ENCODE assay signal across 9 cellular contexts in the genomic region with DNA sequence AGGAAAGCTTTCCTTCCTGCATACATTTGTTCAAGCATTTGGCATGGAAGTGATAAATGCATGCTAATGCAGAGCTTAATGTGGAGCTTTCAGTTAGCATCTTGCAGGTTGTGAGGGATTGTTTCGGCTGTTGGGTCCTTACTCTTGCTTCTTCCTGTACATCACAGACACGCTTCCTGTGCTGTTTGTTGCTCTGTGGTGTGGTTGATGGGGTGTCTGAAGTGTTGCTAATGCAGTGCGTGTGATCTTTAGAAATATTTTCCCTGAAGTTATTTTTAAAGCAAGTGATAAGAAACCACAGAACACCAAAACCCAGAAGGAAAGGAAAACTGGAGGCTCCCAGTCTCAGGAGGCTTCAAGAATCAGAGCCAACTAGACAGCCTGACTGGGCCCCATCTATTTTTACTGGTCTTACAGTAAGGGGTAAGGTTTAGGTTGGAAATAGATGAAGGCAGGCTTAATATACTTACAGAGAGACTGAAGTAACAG.
DNase-seq lines count a peak whose midpoint lies in the region; ATAC-seq and TF ChIP-seq lines count a peak whose summit lies in the region.
"Had no signal": no experiment of that assay in that cellular context is flagged by ENCODE, and none has a peak within 500 bp of the region (broad histone marks: within the 10 kb centered on the region; RNA-seq: fewer than 3 reads in every experiment).

No MANE protein-coding gene starts in this region.

- POLR2A ChIA-PET in A673 (lab: Charles Lee; ENCODE audit: low non-redundant PET) = no interaction called here

- intact Hi-C loops in A673 (cut with micrococcal nuclease; ENCODE audit: unreplicated experiment) (loop anchor here (5.0 kb wide), 1 partner anchor 35 kb away; no protein-coding TSS in a partner anchor), lower lobe of right lung (cut with DNase I) (no loop called here), vagina (cut with DNase I) (no loop called here)

- DNase-seq in A673 (ENCODE audit: low spot score) (no peak), lower lobe of right lung (no peak), HUDEP-2 (lab: John Stamatoyannopoulos, UW; ENCODE audit: unreplicated experiment in 76 of 76) (no peak), EL (no peak), vagina (ENCODE audit: extremely low spot score in 2 of 2) (no peak)
- DNase-seq in activated gamma-delta T cell treated with anti-CD3 and anti-CD28 coated beads, Interleukin-2, amount 50 U/mL, for 16 hours (ENCODE audit: low read depth) = peak; percentile 41
- no peak for DNase-seq in activated effector memory CD4-positive, alpha-beta T cell treated with Interleukin-2 at 50 U/mL for 16 hours
- DNase-seq: GM23248 had no signal

- peak overlapping the region; percentile 79 for H3K27ac ChIP-seq in A673 (ENCODE audit: low read depth, low read length, poor library complexity, severe bottlenecking)
- H3K27ac ChIP-seq in KOPT-K1 (ENCODE audit: low read depth, low read length, poor library complexity, severe bottlenecking) = peak overlapping the region; percentile 98
- H3K27ac ChIP-seq in lower lobe of right lung = no peak overlapping the region
- H3K27ac ChIP-seq in vagina = no peak overlapping the region
- H3K27ac ChIP-seq: GM23248 had no signal

- BruUV-seq in A673 (replicated peaks; lab: Mats Ljungman, UMichigan) = TSS peak; percentile 63

- H3K36me3 ChIP-seq in A673 (ENCODE audit: insufficient read depth, low read length, poor library complexity, severe bottlenecking) = no peaks in the 10 kb centered on the region
- no peaks in the 10 kb centered on the region for H3K36me3 ChIP-seq in KOPT-K1 (ENCODE audit: insufficient read depth, low read length)
- no peaks in the 10 kb centered on the region for H3K36me3 ChIP-seq in lower lobe of right lung
- no peaks in the 10 kb centered on the region for H3K36me3 ChIP-seq in vagina

- H3K4me1 ChIP-seq in A673 (ENCODE audit: insufficient read depth, low read length, poor library complexity, severe bottlenecking) (peaks cover 58% of the 10 kb centered on the region), lower lobe of right lung (peaks cover 15% of the 10 kb centered on the region), vagina (no peaks in the 10 kb centered on the region)

- CTCF ChIA-PET in A673 (lab: Charles Lee) = interaction anchor here (0.6 kb wide), 1 partner anchor 9 kb away, joined by 3 read pairs; no protein-coding TSS in a partner anchor

- H3K9me3 ChIP-seq in A673 (ENCODE audit: low read depth, low read length, poor library complexity, severe bottlenecking) (no peaks in the 10 kb centered on the region), KOPT-K1 (ENCODE audit: insufficient read depth, low read length, poor library complexity, severe bottlenecking) (no peaks in the 10 kb centered on the region), lower lobe of right lung (no peaks in the 10 kb centered on the region), vagina (no peaks in the 10 kb centered on the region)

- TF ChIP-seq CTCF in A673 (conservative IDR thresholded peaks at IDR 0.05; ENCODE audit: low read depth, low read length) (no peak), lower lobe of right lung (IDR thresholded peaks at IDR 0.05) (no peak), vagina (IDR thresholded peaks at IDR 0.05) (no peak)

- no peaks in the 10 kb centered on the region for H3K27me3 ChIP-seq in A673 (replicated peaks; ENCODE audit: insufficient read depth, low read depth, low read length, poor library complexity)
- H3K27me3 ChIP-seq in lower lobe of right lung (ENCODE audit: low read depth) = no peaks in the 10 kb centered on the region
- H3K27me3 ChIP-seq in vagina = no peaks in the 10 kb centered on the region

- peak; percentile 47 to 51 for ATAC-seq in lower lobe of right lung

- TF ChIP-seq POLR2A in vagina (IDR thresholded peaks at IDR 0.05) = no peak

- peak overlapping the region; percentile 7 for H3K4me3 ChIP-seq in A673 (ENCODE audit: low read depth, low read length, poor library complexity, severe bottlenecking)
- no peak overlapping the region for H3K4me3 ChIP-seq in lower lobe of right lung
- no peak overlapping the region for H3K4me3 ChIP-seq in vagina
- H3K4me3 ChIP-seq: GM23248 had no signal

Comparison
In these comparisons a context has a peak if more than half of its experiments do, and no peak if none do; other contexts are left out.
1. H3K27ac ChIP-seq: peak in A673 (single experiment) and KOPT-K1 (single experiment); none in lower lobe of right lung (single experiment) and vagina (single experiment).